In the genomic region with DNA sequence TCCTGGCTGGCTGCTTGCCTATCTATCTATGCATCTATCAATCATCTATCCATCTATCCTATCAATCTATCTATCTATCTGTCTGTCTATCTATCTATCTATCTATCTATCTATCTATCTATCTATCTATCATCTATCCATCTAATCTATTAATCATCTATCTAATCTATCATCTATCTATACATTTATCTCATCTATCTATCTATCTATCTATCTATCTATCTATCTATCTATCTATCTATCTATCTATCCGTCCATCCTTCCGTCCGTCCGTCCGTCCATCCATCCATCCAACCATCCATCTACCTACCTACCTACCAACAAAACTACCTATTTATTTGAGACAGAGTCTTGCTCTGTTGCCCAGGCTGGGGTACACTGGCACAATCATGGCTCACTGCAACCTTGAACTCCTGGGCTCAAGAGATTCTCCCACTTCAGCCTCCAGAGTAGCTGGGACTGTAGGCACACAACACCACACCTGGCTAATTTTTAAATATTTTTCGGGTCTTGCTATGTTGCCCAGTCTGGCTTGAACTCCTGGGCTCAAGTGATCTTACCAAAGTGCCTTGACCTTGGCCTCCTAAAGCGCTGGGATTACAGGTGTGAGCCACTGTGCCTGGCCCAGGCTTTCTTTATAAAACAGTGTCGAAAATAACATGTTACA, we compare ENCODE assay signal across 35 cellular contexts.
DNase-seq lines count a peak whose midpoint lies in the region; ATAC-seq, FAIRE-seq and TF ChIP-seq lines count a peak whose summit lies in the region.
"Had no signal": no experiment of that assay in that cellular context is flagged by ENCODE, and none has a peak within 500 bp of the region (broad histone marks: within the 10 kb centered on the region; RNA-seq: fewer than 3 reads in every experiment).

No MANE protein-coding gene starts in this region.

- H4K20me1 ChIP-seq in HepG2 (ENCODE audit: insufficient read depth, low read length) (no peaks in the 10 kb centered on the region), K562 (replicated peaks; ENCODE audit: control insufficient read depth, insufficient read depth, low read length) (no peaks in the 10 kb centered on the region)
- H4K20me1 ChIP-seq: BLaER1 had no signal

- POLR2A ChIA-PET in HepG2 (lab: Yijun Ruan, JAX) = no interaction called here
- POLR2A ChIA-PET in HEK293 (lab: Yijun Ruan, JAX) = no interaction called here
- POLR2A ChIA-PET in K562 (lab: Yijun Ruan, JAX) = interaction anchor here (0.7 kb wide), 1 partner anchor 407 kb away, joined by 3 read pairs; no protein-coding TSS in a partner anchor
- POLR2A ChIA-PET in WTC11 (lab: Charles Lee) = no interaction called here

- TF ChIP-seq CTCF in HepG2 (CRISPR knock-in tag; IDR thresholded peaks at IDR 0.05) (no peak), right lobe of liver (IDR thresholded peaks at IDR 0.05) (no peak), HEK293 (tag by site-specific recombination; IDR thresholded peaks at IDR 0.05) (no peak), K562 (IDR thresholded peaks at IDR 0.05 in 2 of 3, conservative IDR thresholded peaks at IDR 0.05 in 1 of 3; ENCODE audit: insufficient read depth in 2 of 3, low read depth in 1 of 3, low read length in 3 of 3) (no peak), WTC11 (IDR thresholded peaks at IDR 0.05) (no peak)

- DNase-seq in HepG2 (ENCODE audit: low spot score) = no peak
- no peak for DNase-seq in right lobe of liver
- no peak for DNase-seq in K562 (ENCODE audit: extremely low read depth in 1 of 4, low spot score in 3 of 4)
- DNase-seq in Right ventricle myocardium superior = no peak
- DNase-seq in WTC11 (ENCODE audit: low spot score) = no peak
- DNase-seq: 8988T; ACHN; AML-193; BE2C; C1 segment of cervical spinal cord; Caco-2; Calu3; CD4-positive, alpha-beta memory T cell; CD4-positive, alpha-beta T cell; CD4-positive, CD25-positive, alpha-beta regulatory T cell; CD8-positive, alpha-beta memory T cell; CD8-positive, alpha-beta T cell; COR-L47; DMS 273 treated with DMSO at 0.1 percent for 48 hours; DMS153; DMS53; DMS79; DMS79 treated with DMSO at 0.1 percent for 48 hours; DND-41; EL had no signal

- BruUV-seq in HepG2 (replicated peaks; lab: Mats Ljungman, UMichigan) (no TSS peak), K562 (replicated peaks; lab: Mats Ljungman, UMichigan) (no TSS peak)

- H3K4me1 ChIP-seq in HepG2 (ENCODE audit: insufficient read depth, low read length) (peaks cover 8% of the 10 kb centered on the region), right lobe of liver (no peaks in the 10 kb centered on the region), HEK293 (ENCODE audit: control insufficient read depth, insufficient read depth, low read length) (no peaks in the 10 kb centered on the region), K562 (replicated peaks in 1 of 2; ENCODE audit: control insufficient read depth in 2 of 2, insufficient read depth in 2 of 2, low read length in 2 of 2) (no peaks in the 10 kb centered on the region)
- H3K4me1 ChIP-seq: A549, BE2C, Caco-2 had no signal

- no peaks in the 10 kb centered on the region for H3K9me1 ChIP-seq in K562 (ENCODE audit: control insufficient read depth, insufficient read depth, low read length)

- TF ChIP-seq POLR2A in HepG2 (IDR thresholded peaks at IDR 0.05; ENCODE audit: insufficient read depth in 1 of 2, low read depth in 2 of 2, low read length in 2 of 2) (no peak), right lobe of liver (IDR thresholded peaks at IDR 0.05) (no peak), K562 (conservative IDR thresholded peaks at IDR 0.05) (no peak)

- H3K27me3 ChIP-seq in HepG2 (ENCODE audit: control insufficient read depth in 1 of 2, insufficient read depth in 2 of 2, low read length in 2 of 2) = no peaks in the 10 kb centered on the region
- no peaks in the 10 kb centered on the region for H3K27me3 ChIP-seq in right lobe of liver
- no peaks in the 10 kb centered on the region for H3K27me3 ChIP-seq in K562 (ENCODE audit: control insufficient read depth in 2 of 2, insufficient read depth in 2 of 2, low read length in 2 of 2)
- H3K27me3 ChIP-seq: BE2C; BLaER1; BLaER1 treated with 17β-estradiol and CSF1 and Interleukin-3, amounts not matched to agents 10 nM and 100 nM had no signal

- 96% methylated on average over 8 of the region's 8 CpGs for WGBS in HepG2 (ENCODE audit: low lambda C conversion rate)
- 83% methylated on average over 8 of the region's 8 CpGs for WGBS in right lobe of liver (ENCODE audit: insufficient coverage, low coverage, low lambda C conversion rate, missing lambda C conversion rate)
- 57% methylated on average over 8 of the region's 8 CpGs for WGBS in K562 (ENCODE audit: insufficient coverage, low coverage, missing lambda C conversion rate)

- H3K4me1 Mint-ChIP-seq in WTC11 = no peaks in the 10 kb centered on the region
- H3K4me1 Mint-ChIP-seq: B cell; CD14-positive monocyte; CD4-positive, alpha-beta memory T cell; CD4-positive, CD25-positive, alpha-beta regulatory T cell; CD8-positive, alpha-beta memory T cell had no signal

- intact Hi-C loops in HepG2 (cut with micrococcal nuclease; ENCODE audit: unreplicated experiment) = no loop called here
- intact Hi-C loops in right lobe of liver (cut with DNase I) = loop anchor here in 1 of 2 donors (2.0 kb wide), 1 partner anchor 107 kb away; a partner anchor contains a TSS
- intact Hi-C loops in K562 (cut with micrococcal nuclease) = loop anchor here (5.0 kb wide), 1 partner anchor 109 kb away; a partner anchor contains a TSS
- intact Hi-C loops in Right ventricle myocardium superior (cut with DNase I) = no loop called here

- H3K4me2 ChIP-seq in HepG2 (ENCODE audit: low read depth, low read length) (no peak overlapping the region), K562 (ENCODE audit: insufficient read depth, low read length) (no peak overlapping the region)
- H3K4me2 ChIP-seq: A549, BLaER1 had no signal

- 0 out of 2 replicates have a peak, but pooled peaks cover 3% of the 10 kb centered on the region for H3K27me3 Mint-ChIP-seq in WTC11 (ENCODE audit: low read depth)
- H3K27me3 Mint-ChIP-seq: CD4-positive, alpha-beta T cell had no signal

- peaks cover 12% of the 10 kb centered on the region for H3K36me3 Mint-ChIP-seq in WTC11
- H3K36me3 Mint-ChIP-seq: CD14-positive monocyte; CD4-positive, alpha-beta memory T cell; CD8-positive, alpha-beta T cell had no signal

- H3K36me3 ChIP-seq in HepG2 (replicated peaks in 1 of 2; ENCODE audit: control insufficient read depth in 1 of 2, insufficient read depth in 2 of 2, low read length in 2 of 2) (peaks cover 2 to 31% of the 10 kb centered on the region in 2 experiments; a peak in 4 of 5 replicates), right lobe of liver (no peaks in the 10 kb centered on the region), HEK293 (ENCODE audit: control insufficient read depth in 2 of 2, insufficient read depth in 1 of 2, low read length in 2 of 2) (peaks cover 0 to 6% of the 10 kb centered on the region in 2 experiments; a peak in 2 of 3 replicates), K562 (ENCODE audit: control insufficient read depth, insufficient read depth, low read length) (no peaks in the 10 kb centered on the region)
- H3K36me3 ChIP-seq: BE2C had no signal

- no peak overlapping the region for H3K4me3 Mint-ChIP-seq in WTC11
- H3K4me3 Mint-ChIP-seq: B cell; CD14-positive monocyte; CD4-positive, alpha-beta memory T cell; CD4-positive, alpha-beta T cell; CD4-positive, CD25-positive, alpha-beta regulatory T cell; CD8-positive, alpha-beta memory T cell; CD8-positive, alpha-beta T cell had no signal

- CTCF ChIA-PET in HepG2 (lab: Yijun Ruan, JAX; ENCODE audit: low intra/inter-chr PET ratio, low total read pairs) (interaction anchor here (3.5 kb wide), 1 partner anchor 108 kb away, joined by 13 read pairs; a partner anchor contains a TSS), HEK293 (lab: Yijun Ruan, JAX) (interaction anchor here (0.6 kb wide), 2 partner anchors 75 to 81 kb away, joined by 3 read pairs; no protein-coding TSS in a partner anchor), K562 (lab: Yijun Ruan, JAX; ENCODE audit: low intra/inter-chr PET ratio) (no interaction called here), WTC11 (lab: Charles Lee) (interaction anchor here (0.8 kb wide), 1 partner anchor 38 kb away, joined by 3 read pairs; no protein-coding TSS in a partner anchor)

- H3K9me3 ChIP-seq in HepG2 (ENCODE audit: low read length) = no peaks in the 10 kb centered on the region
- H3K9me3 ChIP-seq in right lobe of liver = no peaks in the 10 kb centered on the region
- no peaks in the 10 kb centered on the region for H3K9me3 ChIP-seq in HEK293 (ENCODE audit: control insufficient read depth, insufficient read depth, low read depth, low read length)
- no peaks in the 10 kb centered on the region for H3K9me3 ChIP-seq in K562 (replicated peaks; ENCODE audit: control insufficient read depth, insufficient read depth, low read depth, low read length)
- H3K9me3 ChIP-seq: A549; BE2C; BLaER1; BLaER1 treated with 17β-estradiol and CSF1 and Interleukin-3, amounts not matched to agents 10 nM and 100 nM; Caco-2 had no signal

- H3K27ac ChIP-seq in HepG2 (ENCODE audit: extremely low read length, insufficient read depth, low read length) = no peak overlapping the region
- H3K27ac ChIP-seq in right lobe of liver = no peak overlapping the region
- no peak overlapping the region for H3K27ac ChIP-seq in HEK293 (ENCODE audit: extremely low read depth, low read depth, low read length)
- no peak overlapping the region for H3K27ac ChIP-seq in K562 (ENCODE audit: extremely low read depth, low read depth, low read length)
- H3K27ac ChIP-seq: 22Rv1; A549; BLaER1; BLaER1 treated with 17β-estradiol and CSF1 and Interleukin-3, amounts not matched to agents 10 nM and 100 nM; C4-2B had no signal

- H3K4me3 ChIP-seq in HepG2 (replicated peaks in 1 of 3; ENCODE audit: insufficient read depth in 1 of 3, low read depth in 2 of 3, low read length in 3 of 3) = no peak overlapping the region
- no peak overlapping the region for H3K4me3 ChIP-seq in right lobe of liver
- no peak overlapping the region for H3K4me3 ChIP-seq in HEK293 (ENCODE audit: low read depth, low read length)
- H3K4me3 ChIP-seq in K562 = no peak overlapping the region
- H3K4me3 ChIP-seq: A549; BLaER1; BLaER1 treated with 17β-estradiol and CSF1 and Interleukin-3, amounts not matched to agents 10 nM and 100 nM had no signal

- H3K9me3 Mint-ChIP-seq in WTC11 = peaks cover 5% of the 10 kb centered on the region
- H3K9me3 Mint-ChIP-seq: CD4-positive, alpha-beta T cell; CD8-positive, alpha-beta T cell had no signal

- H2AFZ ChIP-seq in HepG2 (ENCODE audit: low read length) (no peak overlapping the region), K562 (ENCODE audit: low read depth, low read length) (no peak overlapping the region)

- H3K9ac ChIP-seq in HepG2 (ENCODE audit: insufficient read depth, low read depth, low read length) (no peak overlapping the region), K562 (ENCODE audit: insufficient read depth in 1 of 2, low read depth in 2 of 2, low read length in 2 of 2) (no peak overlapping the region)
- H3K9ac ChIP-seq: BLaER1; BLaER1 treated with 17β-estradiol and CSF1 and Interleukin-3, amounts not matched to agents 10 nM and 100 nM had no signal

- ATAC-seq in HepG2 (no peak), right lobe of liver (no peak), K562 (no peak), Right ventricle myocardium superior (ENCODE audit: poor library complexity) (no peak), WTC11 (no peak)
- ATAC-seq: A549; CD8-positive, alpha-beta T cell had no signal

- H3K79me2 ChIP-seq in HepG2 (ENCODE audit: insufficient read depth, low read length) = no peaks in the 10 kb centered on the region
- no peaks in the 10 kb centered on the region for H3K79me2 ChIP-seq in K562 (ENCODE audit: control insufficient read depth, insufficient read depth, low read length)

- FAIRE-seq in HepG2 (lab: Jason Lieb, UNC) = no peak
- FAIRE-seq in K562 (lab: Jason Lieb, UNC) = no peak
- FAIRE-seq: A204.1, A549, D721Med had no signal

- no peak overlapping the region for H3K27ac Mint-ChIP-seq in WTC11
- H3K27ac Mint-ChIP-seq: B cell; CD14-positive monocyte; CD4-positive, alpha-beta memory T cell; CD4-positive, alpha-beta T cell; CD4-positive, CD25-positive, alpha-beta regulatory T cell; CD8-positive, alpha-beta memory T cell; CD8-positive, alpha-beta T cell had no signal

- in situ Hi-C loops in HepG2 (cut with HindIII; ENCODE audit: extremely low pct_ligation_motif_present, low pct_unique_long_range_greater_than_20kb) = loop anchor here (5.0 kb wide), 1 partner anchor 109 kb away; a partner anchor contains a TSS
- in situ Hi-C loops in K562 (cut with MboI) = no loop called here

- no peak for TF ChIP-seq RAD21 in HepG2 (CRISPR knock-in tag; IDR thresholded peaks at IDR 0.05)
- TF ChIP-seq RAD21 in K562 (CRISPR knock-in tag; conservative IDR thresholded peaks at IDR 0.05 in 1 of 2, IDR thresholded peaks at IDR 0.05 in 1 of 2) = no peak

- no peak for TF ChIP-seq EP300 in HepG2 (IDR thresholded peaks at IDR 0.05; ENCODE audit: low read depth in 2 of 2, low read length in 2 of 2)
- no peak for TF ChIP-seq EP300 in HepG2 (CRISPR knock-in tag; IDR thresholded peaks at IDR 0.05; ENCODE audit: borderline replicate concordance)
- no peak for TF ChIP-seq EP300 in K562 (IDR thresholded peaks at IDR 0.05; ENCODE audit: low read length)
